28 cellular contexts compared by ENCODE assay signal in genomic region chr13:20313896-20314295, GRCh38.
DNase-seq lines count a peak whose midpoint lies in the region; TF ChIP-seq lines count a peak whose summit lies in the region.
"Had no signal": no experiment of that assay in that cellular context is flagged by ENCODE, and none has a peak within 500 bp of the region (broad histone marks: within the 10 kb centered on the region; RNA-seq: fewer than 3 reads in every experiment).

No MANE protein-coding gene starts in this region.

- no peaks in the 10 kb centered on the region for H3K4me1 ChIP-seq in esophagus muscularis mucosa
- H3K4me1 ChIP-seq: A549, BE2C, BLaER1, Caco-2 had no signal

- H3K4me3 ChIP-seq in esophagus muscularis mucosa: no peak overlapping the region
- H3K4me3 ChIP-seq: A549; BLaER1; BLaER1 treated with 17β-estradiol and CSF1 and Interleukin-3, amounts not matched to agents 10 nM and 100 nM had no signal

- no peak overlapping the region for H3K27ac ChIP-seq in esophagus muscularis mucosa (replicated peaks in 1 of 4)
- H3K27ac ChIP-seq: 22Rv1; A549; BLaER1; BLaER1 treated with 17β-estradiol and CSF1 and Interleukin-3, amounts not matched to agents 10 nM and 100 nM; C4-2B had no signal

- no peak for TF ChIP-seq POLR2A in esophagus muscularis mucosa (IDR thresholded peaks at IDR 0.05; ENCODE audit: low read depth)

- no peak for TF ChIP-seq CTCF in esophagus muscularis mucosa (IDR thresholded peaks at IDR 0.05)

- peaks cover 0 to 4% (median under 1%) of the 10 kb centered on the region in 4 donors for H3K9me3 ChIP-seq in esophagus muscularis mucosa
- H3K9me3 ChIP-seq: A549; BE2C; BLaER1; BLaER1 treated with 17β-estradiol and CSF1 and Interleukin-3, amounts not matched to agents 10 nM and 100 nM; Caco-2 had no signal

- H3K36me3 ChIP-seq in esophagus muscularis mucosa: no peaks in the 10 kb centered on the region
- H3K36me3 ChIP-seq: BE2C; BLaER1; BLaER1 treated with 17β-estradiol and CSF1 and Interleukin-3, amounts not matched to agents 10 nM and 100 nM had no signal

- DNase-seq in DMS 273 (lab: John Stamatoyannopoulos, UW; ENCODE audit: unreplicated experiment) (peak; percentile 16), DMS 273 treated with DMSO at 0.1 percent for 48 hours (lab: John Stamatoyannopoulos, UW) (no peak), esophagus muscularis mucosa (ENCODE audit: extremely low spot score) (peak; percentile 64)
- DNase-seq in activated naive CD4-positive, alpha-beta T cell treated with Interleukin-2 at 50 U/mL for 16 hours: no peak
- DNase-seq: 8988T; ACHN; AML-193; BE2C; C1 segment of cervical spinal cord; Caco-2; Calu3; CD4-positive, alpha-beta memory T cell; CD4-positive, alpha-beta T cell; CD4-positive, CD25-positive, alpha-beta regulatory T cell; CD8-positive, alpha-beta memory T cell; CD8-positive, alpha-beta T cell; COR-L47; DMS153; DMS53; DMS79; DMS79 treated with DMSO at 0.1 percent for 48 hours; DND-41; EL had no signal

- intact Hi-C loops in esophagus muscularis mucosa (cut with DNase I): no loop called here

- no peak for TF ChIP-seq EP300 in esophagus muscularis mucosa (IDR thresholded peaks at IDR 0.05)

- WGBS in esophagus muscularis mucosa: 87% methylated on average over 5 of the region's 5 CpGs

- peaks cover 0 to 9% (median 0%) of the 10 kb centered on the region in 4 donors for H3K27me3 ChIP-seq in esophagus muscularis mucosa
- H3K27me3 ChIP-seq: BLaER1; BLaER1 treated with 17β-estradiol and CSF1 and Interleukin-3, amounts not matched to agents 10 nM and 100 nM had no signal

Comparison
In these comparisons a context has a peak if more than half of its experiments do, and no peak if none do; other contexts are left out.
1. DNase-seq: peak in DMS 273 (single experiment) and esophagus muscularis mucosa (single experiment); none in DMS 273 treated with DMSO at 0.1 percent for 48 hours (single experiment) and activated naive CD4-positive, alpha-beta T cell treated with Interleukin-2 at 50 U/mL for 16 hours (single experiment).